8 cellular contexts compared by ENCODE assay signal in genomic region chr1:101309334-101310221, GRCh38.
DNase-seq lines count a peak whose midpoint lies in the region; ATAC-seq lines count a peak whose summit lies in the region.

No MANE protein-coding gene starts in this region.

- H3K36me3 Mint-ChIP-seq in activated CD4-positive, alpha-beta memory T cell treated with anti-CD3 and anti-CD28 coated beads for 36 hours: no peaks in the 10 kb centered on the region

- peak overlapping the region; percentile 78 for H3K27ac Mint-ChIP-seq in activated CD4-positive, alpha-beta memory T cell treated with anti-CD3 and anti-CD28 coated beads for 36 hours

- H3K9me3 ChIP-seq in ectodermal cell (ENCODE audit: control insufficient read depth, low read length): no peaks in the 10 kb centered on the region

- no peaks in the 10 kb centered on the region for H3K36me3 ChIP-seq in ectodermal cell (ENCODE audit: control insufficient read depth, insufficient read depth, low read length)

- peaks cover 9% of the 10 kb centered on the region for H3K27me3 ChIP-seq in ectodermal cell (ENCODE audit: control insufficient read depth, insufficient read depth, low read length, poor library complexity, severe bottlenecking)

- intact Hi-C loops in activated CD4-positive, alpha-beta memory T cell treated with anti-CD3 and anti-CD28 coated beads for 36 hours (cut with micrococcal nuclease): loop anchor here (1.0 to 5.0 kb wide), 6 partner anchors 18 to 258 kb away; no protein-coding TSS in a partner anchor

- POLR2A ChIA-PET in activated CD4-positive, alpha-beta memory T cell treated with anti-CD3 and anti-CD28 coated beads for 36 hours (lab: Charles Lee): interaction anchor here (0.6 to 1.9 kb wide), 12 partner anchors 8 to 413 kb away, joined by 3 to 5 read pairs (median 4); no protein-coding TSS in a partner anchor

- H3K9me3 Mint-ChIP-seq in activated CD4-positive, alpha-beta memory T cell treated with anti-CD3 and anti-CD28 coated beads for 36 hours: no peaks in the 10 kb centered on the region

- no peak overlapping the region for H3K27ac ChIP-seq in ectodermal cell (ENCODE audit: insufficient read depth, low read depth, low read length, poor library complexity, severe bottlenecking)

- peak overlapping the region; percentile 69 for H3K4me3 Mint-ChIP-seq in activated CD4-positive, alpha-beta memory T cell treated with anti-CD3 and anti-CD28 coated beads for 36 hours

- 1 to 2% methylated on average over 37 of the region's 37 CpGs for WGBS in ectodermal cell, 2 experiments

- CTCF ChIA-PET in activated CD4-positive, alpha-beta memory T cell treated with anti-CD3 and anti-CD28 coated beads for 36 hours (lab: Charles Lee): interaction anchor here (0.6 to 8.1 kb wide), 69 partner anchors 8 to 1267 kb away, joined by 3 to 203 read pairs (median 4); no protein-coding TSS in a partner anchor

- no peaks in the 10 kb centered on the region for H3K4me1 ChIP-seq in ectodermal cell (ENCODE audit: control insufficient read depth, insufficient read depth, low read length)

- peak overlapping the region; percentile 17 for H3K4me3 ChIP-seq in ectodermal cell (ENCODE audit: insufficient read depth, low read depth, low read length)

- ATAC-seq in GM18858 (IDR thresholded peaks at IDR 0.05; ENCODE audit: unreplicated experiment) (peak; percentile 36), HG03095 (IDR thresholded peaks at IDR 0.05; ENCODE audit: unreplicated experiment) (peak; percentile 40)

- H3K27me3 Mint-ChIP-seq in activated CD4-positive, alpha-beta memory T cell treated with anti-CD3 and anti-CD28 coated beads for 36 hours: no peaks in the 10 kb centered on the region

- DNase-seq in AG08396 (ENCODE audit: low spot score) (peak; percentile 70), NCI-H510A (lab: John Stamatoyannopoulos, UW) (peak; percentile 10), medulla oblongata (ENCODE audit: extremely low spot score) (peak; percentile 62)
- DNase-seq in activated CD4-positive, alpha-beta memory T cell treated with anti-CD3 and anti-CD28 coated beads for 36 hours: peak; percentile 77
- DNase-seq in stimulated activated CD8-positive, alpha-beta memory T cell treated with anti-CD3 and anti-CD28 coated beads, Interleukin-12 subunit alpha, Interleukin-12 subunit beta, amount 100 ng/mL, for 1 hour (ENCODE audit: low read depth): peak; percentile 66

- H3K4me1 Mint-ChIP-seq in activated CD4-positive, alpha-beta memory T cell treated with anti-CD3 and anti-CD28 coated beads for 36 hours (ENCODE audit: low read depth): peaks cover 74% of the 10 kb centered on the region

Comparison
In these comparisons a context has a peak if more than half of its experiments do, and no peak if none do; other contexts are left out.
1. DNase-seq: peak in every context shown above with its lines; median percentile 77 in activated CD4-positive, alpha-beta memory T cell treated with anti-CD3 and anti-CD28 coated beads for 36 hours; 70 in AG08396; 66 in stimulated activated CD8-positive, alpha-beta memory T cell treated with anti-CD3 and anti-CD28 coated beads, Interleukin-12 subunit alpha, Interleukin-12 subunit beta, amount 100 ng/mL, for 1 hour; 62 in medulla oblongata; 10 in NCI-H510A.